ENCODE assay signal across 8 cellular contexts in the genomic region with DNA sequence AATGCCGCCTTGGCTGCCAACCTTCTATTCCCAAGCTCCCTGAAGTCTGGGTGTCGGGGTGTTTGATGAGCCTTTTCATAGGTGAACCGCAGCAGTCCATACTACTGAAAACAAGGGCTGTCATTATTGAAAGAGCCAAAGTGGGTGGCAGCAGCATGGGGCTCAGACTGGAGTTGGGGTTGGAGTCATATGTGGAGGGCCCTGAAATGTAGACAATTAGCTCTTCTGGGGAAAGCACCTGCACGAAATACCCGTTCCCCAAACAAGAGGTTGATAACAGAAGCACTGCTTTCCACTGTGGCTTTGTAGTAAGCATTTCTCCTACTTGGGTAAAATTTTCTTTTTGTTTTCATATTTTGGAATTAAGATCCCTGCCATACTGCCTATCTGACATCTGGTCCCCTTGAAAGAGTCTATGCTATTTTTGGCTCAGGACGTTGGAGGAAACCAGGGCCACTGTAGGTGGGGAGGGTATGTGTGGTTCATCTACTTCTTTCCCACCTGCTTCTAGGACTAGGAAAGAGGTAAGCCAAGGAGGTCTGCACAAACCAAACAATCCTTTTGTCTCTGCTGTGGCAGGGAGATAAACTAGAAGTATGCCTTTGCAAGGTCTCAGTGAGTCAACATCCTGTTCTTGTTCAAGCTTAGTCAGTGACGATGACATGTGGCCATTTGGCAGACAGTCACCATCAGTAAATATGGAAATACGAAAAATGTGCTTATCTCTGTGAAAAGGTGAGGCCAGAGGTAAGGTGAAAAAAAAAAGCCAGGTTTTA.
A peak's percentile ranks its signal among the peaks of the same experiment; 100 is the strongest.
DNase-seq lines count a peak whose midpoint lies in the region; ATAC-seq and TF ChIP-seq lines count a peak whose summit lies in the region.

No MANE protein-coding gene starts in this region.

- POLR2A ChIA-PET in activated CD4-positive, alpha-beta T cell treated with anti-CD3 and anti-CD28 coated beads, Interleukin-2, amount 10 ng/mL, durations not matched to agents 7 days and 5 days (lab: Charles Lee), result no interaction called here
- POLR2A ChIA-PET in RWPE1 (lab: Yijun Ruan, JAX; ENCODE audit: low non-redundant PET), result no interaction called here

- H3K27ac Mint-ChIP-seq in activated CD4-positive, alpha-beta T cell treated with anti-CD3 and anti-CD28 coated beads, Interleukin-2, amount 10 ng/mL, durations not matched to agents 7 days and 5 days, result no peak overlapping the region
- H3K27ac Mint-ChIP-seq in stimulated activated memory B cell treated with anti-CD40 and anti-IgM and Interleukin-4, amounts not matched to agents 10 μg/mL and 1 μg/mL and 100 μg/mL, for 72 hours, result no peak overlapping the region

- H3K27me3 ChIP-seq in BE2C, result no peaks in the 10 kb centered on the region

- H3K36me3 Mint-ChIP-seq in activated CD4-positive, alpha-beta T cell treated with anti-CD3 and anti-CD28 coated beads, Interleukin-2, amount 10 ng/mL, durations not matched to agents 7 days and 5 days (ENCODE audit: low read depth), result no peaks in the 10 kb centered on the region
- no peaks in the 10 kb centered on the region for H3K36me3 Mint-ChIP-seq in stimulated activated memory B cell treated with anti-CD40 and anti-IgM and Interleukin-4, amounts not matched to agents 10 μg/mL and 1 μg/mL and 100 μg/mL, for 72 hours

- H3K9me3 Mint-ChIP-seq in activated CD4-positive, alpha-beta T cell treated with anti-CD3 and anti-CD28 coated beads, Interleukin-2, amount 10 ng/mL, durations not matched to agents 7 days and 5 days, result peaks cover 6% of the 10 kb centered on the region
- H3K9me3 Mint-ChIP-seq in stimulated activated memory B cell treated with anti-CD40 and anti-IgM and Interleukin-4, amounts not matched to agents 10 μg/mL and 1 μg/mL and 100 μg/mL, for 72 hours, result peaks cover 5% of the 10 kb centered on the region

- CTCF ChIA-PET in activated CD4-positive, alpha-beta T cell treated with anti-CD3 and anti-CD28 coated beads, Interleukin-2, amount 10 ng/mL, durations not matched to agents 7 days and 5 days (lab: Charles Lee), result no interaction called here
- CTCF ChIA-PET in RWPE1 (lab: Yijun Ruan, JAX), result interaction anchor here (0.6 kb wide), 1 partner anchor 71 kb away, joined by 3 read pairs; no protein-coding TSS in a partner anchor

- DNase-seq in activated CD4-positive, alpha-beta T cell treated with anti-CD3 and anti-CD28 coated beads for 48 hours, result peak; percentile 23
- no peak for DNase-seq in activated CD4-positive, alpha-beta T cell treated with anti-CD3 and anti-CD28 coated beads, Interleukin-2, amount 10 ng/mL, durations not matched to agents 7 days and 5 days
- DNase-seq in RWPE1 (ENCODE audit: low spot score) (peak; percentile 47), glomerular visceral epithelial cell (ENCODE audit: extremely low spot score) (peak; percentile 66), BE2C (no peak), OCI-M2 (lab: John Stamatoyannopoulos, UW; ENCODE audit: unreplicated experiment) (no peak), NCI-H2227 treated with DMSO at 0.1 percent for 48 hours (lab: John Stamatoyannopoulos, UW) (no peak)

- H3K27ac ChIP-seq in RWPE1, result peak overlapping the region; percentile 52

- H3K36me3 ChIP-seq in BE2C, result no peaks in the 10 kb centered on the region

- H3K4me1 Mint-ChIP-seq in activated CD4-positive, alpha-beta T cell treated with anti-CD3 and anti-CD28 coated beads, Interleukin-2, amount 10 ng/mL, durations not matched to agents 7 days and 5 days, result peaks cover 9% of the 10 kb centered on the region
- peaks cover 5% of the 10 kb centered on the region for H3K4me1 Mint-ChIP-seq in stimulated activated memory B cell treated with anti-CD40 and anti-IgM and Interleukin-4, amounts not matched to agents 10 μg/mL and 1 μg/mL and 100 μg/mL, for 72 hours

- TF ChIP-seq CTCF in RWPE1 (conservative IDR thresholded peaks at IDR 0.05; ENCODE audit: low read depth) (no peak), BE2C (IDR thresholded peaks at IDR 0.05; ENCODE audit: low read depth, low read length) (no peak)

- H3K4me1 ChIP-seq in BE2C, result no peaks in the 10 kb centered on the region

- peak; percentile 22 for ATAC-seq in stimulated activated memory B cell treated with anti-CD40 and anti-IgM and Interleukin-4, amounts not matched to agents 10 μg/mL and 1 μg/mL and 100 μg/mL, for 72 hours

- no peaks in the 10 kb centered on the region for H3K9me3 ChIP-seq in BE2C

- H3K4me3 ChIP-seq in BE2C (ENCODE audit: low read depth, low read length), result no peak overlapping the region

- H3K4me3 Mint-ChIP-seq in activated CD4-positive, alpha-beta T cell treated with anti-CD3 and anti-CD28 coated beads, Interleukin-2, amount 10 ng/mL, durations not matched to agents 7 days and 5 days, result no peak overlapping the region
- no peak overlapping the region for H3K4me3 Mint-ChIP-seq in stimulated activated memory B cell treated with anti-CD40 and anti-IgM and Interleukin-4, amounts not matched to agents 10 μg/mL and 1 μg/mL and 100 μg/mL, for 72 hours

- H3K27me3 Mint-ChIP-seq in activated CD4-positive, alpha-beta T cell treated with anti-CD3 and anti-CD28 coated beads, Interleukin-2, amount 10 ng/mL, durations not matched to agents 7 days and 5 days, result no peaks in the 10 kb centered on the region
- peaks cover 8% of the 10 kb centered on the region for H3K27me3 Mint-ChIP-seq in stimulated activated memory B cell treated with anti-CD40 and anti-IgM and Interleukin-4, amounts not matched to agents 10 μg/mL and 1 μg/mL and 100 μg/mL, for 72 hours

Comparison
In these comparisons a context has a peak if more than half of its experiments do, and no peak if none do; other contexts are left out.
1. DNase-seq: peak in activated CD4-positive, alpha-beta T cell treated with anti-CD3 and anti-CD28 coated beads for 48 hours (single experiment), RWPE1 (single experiment) and glomerular visceral epithelial cell (single experiment); none in activated CD4-positive, alpha-beta T cell treated with anti-CD3 and anti-CD28 coated beads, Interleukin-2, amount 10 ng/mL, durations not matched to agents 7 days and 5 days (single experiment), BE2C (single experiment), OCI-M2 (single experiment) and NCI-H2227 treated with DMSO at 0.1 percent for 48 hours (single experiment).